In the genomic region with DNA sequence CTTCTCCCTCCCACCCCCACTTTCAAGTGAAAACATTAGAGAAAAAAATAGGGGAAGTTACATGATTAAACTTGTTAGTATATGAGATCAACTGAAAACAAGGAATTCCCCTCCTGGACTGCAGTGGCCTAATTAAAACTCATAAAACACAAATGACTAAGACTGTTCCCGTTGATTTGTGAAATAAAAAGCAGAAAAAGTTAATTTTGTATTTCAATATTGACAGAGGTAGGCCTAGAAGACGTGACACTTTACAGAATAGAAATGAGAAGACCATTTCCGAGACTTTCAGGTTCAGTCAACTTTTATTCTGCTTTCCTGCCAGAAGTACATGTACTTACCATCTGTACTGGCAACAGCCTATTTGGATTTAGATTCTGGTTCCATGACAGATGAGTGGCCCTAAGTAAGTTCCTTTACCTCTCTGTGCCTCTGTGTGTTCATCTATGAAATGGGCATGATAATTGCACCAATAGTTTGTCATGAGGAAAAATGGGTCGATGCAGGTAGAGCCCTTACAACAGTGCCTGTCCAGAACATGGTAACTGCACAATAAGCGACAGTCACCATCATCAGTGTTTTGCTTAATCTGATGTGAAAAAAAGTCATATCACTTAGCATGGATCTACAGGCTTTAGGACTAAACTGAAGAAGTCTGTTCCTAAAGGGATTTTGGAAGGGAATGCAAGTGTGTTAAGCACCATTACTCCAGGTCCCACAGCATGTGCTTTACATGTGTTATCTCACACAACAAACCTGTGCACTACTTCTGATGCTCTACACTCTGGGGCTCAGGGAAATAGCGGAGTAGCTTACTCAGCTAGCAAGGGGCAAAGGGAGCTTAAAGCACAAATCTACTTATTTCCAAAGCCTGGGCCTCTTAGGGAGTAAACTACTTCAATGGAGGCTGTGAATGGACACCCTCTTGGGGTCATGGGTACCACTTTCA, we compare ENCODE assay signal across 1 cellular context.
TF ChIP-seq lines count a peak whose summit lies in the region.

No MANE protein-coding gene starts in this region.

TF ChIP-seq in endothelial cell of umbilical vein, 7 proteins besides CTCF, POLR2A, EP300 and RAD21 (continued from another document):
- TF ChIP-seq FOS (IDR thresholded peaks at IDR 0.05; ENCODE audit: borderline replicate concordance, insufficient read depth, low read length), result no peak
TF ChIP-seq in endothelial cell of umbilical vein: peak in this region for 1.
